In the genomic region with DNA sequence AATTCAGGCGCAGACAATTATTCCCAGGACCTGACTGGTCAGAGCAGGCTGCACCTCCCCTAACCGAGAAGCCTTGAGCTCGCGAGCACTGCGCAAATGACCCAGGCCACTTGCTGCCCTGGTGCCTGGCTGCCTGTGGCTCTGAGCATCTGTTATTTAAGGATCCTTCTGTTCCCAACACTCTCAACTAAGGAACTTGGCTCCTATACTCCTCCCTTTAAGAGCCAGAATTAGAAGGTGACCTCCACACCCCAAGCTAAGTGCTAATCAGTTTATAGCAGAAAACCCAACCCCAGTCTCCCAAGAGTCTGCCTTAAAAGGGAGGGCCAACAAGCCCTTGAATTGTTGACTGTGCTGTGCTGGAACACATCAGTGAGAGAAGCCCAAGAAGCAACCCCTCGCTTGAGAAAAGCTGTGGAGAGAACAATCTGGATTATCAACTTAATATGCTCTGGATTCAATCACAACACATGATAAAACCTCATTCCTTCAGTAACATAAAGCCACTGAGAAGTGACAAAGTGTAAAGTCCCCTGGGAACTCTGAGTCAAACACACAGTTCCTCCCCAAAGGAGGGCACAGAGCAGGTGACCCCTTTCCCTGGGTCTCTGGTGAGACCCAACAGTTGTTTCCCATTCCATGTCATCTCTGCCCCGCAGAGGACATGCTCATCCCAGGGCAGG, we compare ENCODE assay signal across 13 cellular contexts. TPM values are rescaled to one million over a fixed set of nuclear protein-coding genes. Genes with fewer than 3 reads are reported as not detected.
A peak's percentile ranks its signal among the peaks of the same experiment; 100 is the strongest.
DNase-seq lines count a peak whose midpoint lies in the region; ATAC-seq, FAIRE-seq and TF ChIP-seq lines count a peak whose summit lies in the region.
"Had no signal": no experiment of that assay in that cellular context is flagged by ENCODE, and none has a peak within 500 bp of the region (broad histone marks: within the 10 kb centered on the region; RNA-seq: fewer than 3 reads in every experiment).

No MANE protein-coding gene starts in this region.

- H3K27me3 ChIP-seq in liver (ENCODE audit: control insufficient read depth in 4 of 4, insufficient read depth in 4 of 4, low read length in 3 of 4) (no peaks in the 10 kb centered on the region), HepG2 (ENCODE audit: control insufficient read depth in 1 of 2, insufficient read depth in 2 of 2, low read length in 2 of 2) (no peaks in the 10 kb centered on the region), esophagus (ENCODE audit: control insufficient read depth in 1 of 2, insufficient read depth in 2 of 2, low read length in 2 of 2) (no peaks in the 10 kb centered on the region), trophoblast cell (ENCODE audit: insufficient read depth, low read length) (no peaks in the 10 kb centered on the region)
- H3K27me3 ChIP-seq: BE2C had no signal

- TF ChIP-seq RAD21 in liver (IDR thresholded peaks at IDR 0.05) (no peak), HepG2 (CRISPR knock-in tag; IDR thresholded peaks at IDR 0.05) (no peak)

- WGBS in liver, result 89% methylated on average over 7 of the region's 7 CpGs
- WGBS in HepG2 (ENCODE audit: low lambda C conversion rate), result 98% methylated on average over 6 of the region's 7 CpGs
- WGBS in esophagus, 2 donors, result 74 to 82% methylated on average over 7 of the region's 7 CpGs
- no CpG with 5 or more reads among the region's 7 CpGs for WGBS in trophoblast cell (ENCODE audit: extremely low coverage, insufficient coverage, insufficient read length)

- DNase-seq in HepG2 (ENCODE audit: low spot score) (no peak), trophoblast cell (no peak), GM19238 (ENCODE audit: insufficient read length, low spot score) (no peak), SW 1271 (lab: John Stamatoyannopoulos, UW) (no peak), NCI-H524 treated with DMSO at 0.1 percent for 48 hours (lab: John Stamatoyannopoulos, UW) (no peak)
- DNase-seq: BE2C; central memory CD4-positive, alpha-beta T cell; foreskin melanocyte; NCI-H82 had no signal

- H3K36me3 ChIP-seq in liver (ENCODE audit: control insufficient read depth in 4 of 4, insufficient read depth in 3 of 4, low read depth in 1 of 4, low read length in 3 of 4), result peaks cover 16 to 48% (median 31%) of the 10 kb centered on the region in 4 donors
- peaks cover 39 to 78% of the 10 kb centered on the region in 2 experiments for H3K36me3 ChIP-seq in HepG2 (replicated peaks in 1 of 2; ENCODE audit: control insufficient read depth in 1 of 2, insufficient read depth in 2 of 2, low read length in 2 of 2)
- peaks cover 18 to 47% of the 10 kb centered on the region in 2 donors for H3K36me3 ChIP-seq in esophagus (ENCODE audit: control insufficient read depth in 2 of 2, insufficient read depth in 2 of 2, low read length in 1 of 2)
- H3K36me3 ChIP-seq in trophoblast cell (ENCODE audit: control insufficient read depth in 1 of 2, insufficient read depth in 2 of 2, low read length in 2 of 2), result peaks cover 54 to 56% of the 10 kb centered on the region in 2 experiments

- H2AFZ ChIP-seq in HepG2 (ENCODE audit: low read length) (no peak overlapping the region), trophoblast cell (ENCODE audit: insufficient read depth, low read length, poor library complexity) (peak overlapping the region; percentile 35)

- TF ChIP-seq EP300 in HepG2 (IDR thresholded peaks at IDR 0.05; ENCODE audit: low read depth in 2 of 2, low read length in 2 of 2), result no peak
- no peak for TF ChIP-seq EP300 in HepG2 (CRISPR knock-in tag; IDR thresholded peaks at IDR 0.05; ENCODE audit: borderline replicate concordance)

- no peak overlapping the region for H3K4me3 ChIP-seq in liver (ENCODE audit: low read depth in 1 of 3, low read length in 3 of 3)
- H3K4me3 ChIP-seq in HepG2 (replicated peaks in 1 of 3; ENCODE audit: insufficient read depth in 1 of 3, low read depth in 2 of 3, low read length in 3 of 3), result no peak overlapping the region
- no peak overlapping the region for H3K4me3 ChIP-seq in esophagus (ENCODE audit: low read depth in 1 of 2, low read length in 2 of 2)
- H3K4me3 ChIP-seq in trophoblast cell (ENCODE audit: low read depth, low read length), result no peak overlapping the region
- H3K4me3 ChIP-seq: HAP-1 had no signal

- H3K9me3 ChIP-seq in liver (ENCODE audit: control insufficient read depth in 4 of 4, low read length in 3 of 4) (no peaks in the 10 kb centered on the region), HepG2 (ENCODE audit: low read length) (no peaks in the 10 kb centered on the region), esophagus (ENCODE audit: control insufficient read depth in 2 of 2, insufficient read depth in 1 of 2, low read depth in 1 of 2, low read length in 1 of 2) (no peaks in the 10 kb centered on the region), trophoblast cell (ENCODE audit: insufficient read depth, low read depth, low read length) (no peaks in the 10 kb centered on the region)
- H3K9me3 ChIP-seq: BE2C, HAP-1 had no signal

- ATAC-seq in HepG2 (no peak), HG02759 (IDR thresholded peaks at IDR 0.05; ENCODE audit: unreplicated experiment) (no peak)

- no peak overlapping the region for H3K4me2 ChIP-seq in HepG2 (ENCODE audit: low read depth, low read length)
- no peak overlapping the region for H3K4me2 ChIP-seq in trophoblast cell (ENCODE audit: low read length)

- TF ChIP-seq POLR2A in HepG2 (IDR thresholded peaks at IDR 0.05; ENCODE audit: insufficient read depth in 1 of 2, low read depth in 2 of 2, low read length in 2 of 2), result no peak

- no peak overlapping the region for H2BK120ac ChIP-seq in trophoblast cell (ENCODE audit: insufficient read depth, low read length, poor library complexity)

- H3K23ac ChIP-seq in trophoblast cell (ENCODE audit: low read length), result no peak overlapping the region

- no peak overlapping the region for H4K8ac ChIP-seq in trophoblast cell (ENCODE audit: low read depth, low read length)

- CTCF ChIA-PET in HepG2 (lab: Yijun Ruan, JAX; ENCODE audit: low intra/inter-chr PET ratio, low total read pairs), result no interaction called here

- no peak overlapping the region for H2AK5ac ChIP-seq in trophoblast cell (ENCODE audit: low read length)

- no peak overlapping the region for H4K91ac ChIP-seq in trophoblast cell (ENCODE audit: low read depth, low read length)

- H3K79me1 ChIP-seq in trophoblast cell (ENCODE audit: low read length), result no peaks in the 10 kb centered on the region

- H3K27ac ChIP-seq in liver (ENCODE audit: low read depth in 1 of 2, low read length in 2 of 2) (no peak overlapping the region), HepG2 (ENCODE audit: extremely low read length, insufficient read depth, low read length) (no peak overlapping the region), esophagus (ENCODE audit: low read depth in 2 of 2, low read length in 1 of 2) (peak overlapping the region; percentile 53 to 65), trophoblast cell (ENCODE audit: low read depth, low read length) (no peak overlapping the region)

- peaks cover 2 to 11% (median 5%) of the 10 kb centered on the region in 4 donors for H3K4me1 ChIP-seq in liver (ENCODE audit: control insufficient read depth in 4 of 4, insufficient read depth in 4 of 4, low read length in 3 of 4)
- peaks cover 7% of the 10 kb centered on the region for H3K4me1 ChIP-seq in HepG2 (ENCODE audit: insufficient read depth, low read length)
- H3K4me1 ChIP-seq in esophagus (ENCODE audit: control insufficient read depth in 2 of 2, insufficient read depth in 2 of 2, low read length in 1 of 2), result peaks cover 0 to 7% of the 10 kb centered on the region in 2 donors
- no peaks in the 10 kb centered on the region for H3K4me1 ChIP-seq in trophoblast cell (ENCODE audit: control insufficient read depth in 1 of 2, insufficient read depth in 2 of 2, low read length in 2 of 2)
- H3K4me1 ChIP-seq: HAP-1 had no signal

- H3K4ac ChIP-seq in trophoblast cell (ENCODE audit: low read depth, low read length), result peak overlapping the region; percentile 77

- peaks cover 18% of the 10 kb centered on the region for H4K20me1 ChIP-seq in HepG2 (ENCODE audit: insufficient read depth, low read length)

- no peak overlapping the region for H2BK5ac ChIP-seq in trophoblast cell (ENCODE audit: low read depth, low read length, poor library complexity)

- BruUV-seq in HepG2 (replicated peaks; lab: Mats Ljungman, UMichigan), result no TSS peak

- in situ Hi-C loops in HepG2 (cut with HindIII; ENCODE audit: extremely low pct_ligation_motif_present, low pct_unique_long_range_greater_than_20kb), result no loop called here

- H3K9ac ChIP-seq in liver (ENCODE audit: low read depth in 1 of 2, low read length in 2 of 2), result no peak overlapping the region
- H3K9ac ChIP-seq in HepG2 (ENCODE audit: insufficient read depth, low read depth, low read length), result no peak overlapping the region
- no peak overlapping the region for H3K9ac ChIP-seq in trophoblast cell (ENCODE audit: low read length)

- intact Hi-C loops in HepG2 (cut with micrococcal nuclease; ENCODE audit: unreplicated experiment), result no loop called here

- POLR2A ChIA-PET in HepG2 (lab: Yijun Ruan, JAX), result interaction anchor here (1.9 kb wide), 1 partner anchor 15 kb away, joined by 5 read pairs; a partner anchor contains a TSS

- FAIRE-seq in HepG2 (lab: Jason Lieb, UNC), result no peak

- no peak overlapping the region for H3K14ac ChIP-seq in trophoblast cell (ENCODE audit: low read length)

- H3K18ac ChIP-seq in trophoblast cell (ENCODE audit: low read length), result no peak overlapping the region

- H2BK12ac ChIP-seq in trophoblast cell (ENCODE audit: low read length), result no peak overlapping the region

- peaks cover 74% of the 10 kb centered on the region for H3K79me2 ChIP-seq in HepG2 (ENCODE audit: insufficient read depth, low read length)
- H3K79me2 ChIP-seq in trophoblast cell (ENCODE audit: control insufficient read depth, insufficient read depth, low read length, poor library complexity), result peaks cover 9% of the 10 kb centered on the region

- no peak overlapping the region for H4K12ac ChIP-seq in trophoblast cell (ENCODE audit: low read depth, low read length)

- no peak for TF ChIP-seq CTCF in liver (IDR thresholded peaks at IDR 0.05; ENCODE audit: low read depth, low read length, missing input control)
- TF ChIP-seq CTCF in HepG2 (CRISPR knock-in tag; IDR thresholded peaks at IDR 0.05), result no peak

RNA-seq across cellular contexts. Expression of a gene that starts 14.6 kb away (rescaled TPM):
- total RNA-seq in liver (10 to 100 TPM; 65.3 to 67.1 TPM), HepG2 (2016; rRNA removed; fragmentation: Illumina TruSeq; extraction: Trizol) (27.3 and 48.2 TPM in 2 replicates)
- polyA plus RNA-seq in liver (10 to 100 TPM; 16.4 to 20.5 TPM), HepG2 (2011; rRNA removed) (49.6 and 63.4 TPM in 2 replicates), esophagus (10 to 100 TPM; 37.9 to 75.5 TPM)
- total RNA-seq in HepG2 (2016; cell fraction: cytosol; rRNA removed; fragmentation: Illumina TruSeq; extraction: Trizol; ENCODE audit: low read depth), result 42.8 and 43.6 TPM in 2 replicates
- 28.1 and 49.6 TPM in 2 replicates for total RNA-seq in HepG2 (2016; cell fraction: insoluble cytoplasmic fraction; rRNA removed; fragmentation: Illumina TruSeq; extraction: Trizol)
- total RNA-seq in HepG2 (2016; cell fraction: membrane; rRNA removed; fragmentation: Illumina TruSeq; extraction: Trizol), result 19.3 and 21.1 TPM in 2 replicates
- 58.1 and 60.2 TPM in 2 replicates for total RNA-seq in HepG2 (2016; cell fraction: nucleus; rRNA removed; fragmentation: Illumina TruSeq; extraction: Trizol)
- 25.4 and 26.0 TPM in 2 replicates for polyA plus RNA-seq in HepG2 (2011; cell fraction: cytosol; rRNA removed)
- polyA plus RNA-seq in HepG2 (2011; cell fraction: nucleus; rRNA removed), result 267 and 311 TPM in 2 replicates
- 54.1 and 55.4 TPM in 2 replicates for polyA plus RNA-seq in HepG2 (2012)
- 3.5 and 4.1 TPM in 2 replicates for polyA plus RNA-seq in HepG2 (2016; cell fraction: cytosol; fragmentation: Illumina TruSeq; extraction: Trizol; ENCODE audit: low read depth)
- 25.4 and 30.1 TPM in 2 replicates for polyA plus RNA-seq in HepG2 (2016; cell fraction: insoluble cytoplasmic fraction; fragmentation: Illumina TruSeq; extraction: Trizol; ENCODE audit: low read depth)
- 5.6 and 6.0 TPM in 2 replicates for polyA plus RNA-seq in HepG2 (2016; cell fraction: membrane; fragmentation: Illumina TruSeq; extraction: Trizol; ENCODE audit: low read depth)
- 142 and 146 TPM in 2 replicates for polyA plus RNA-seq in HepG2 (2016; cell fraction: nucleus; fragmentation: Illumina TruSeq; extraction: Trizol; ENCODE audit: insufficient read depth, low read depth)
- polyA minus RNA-seq in HepG2 (2011; rRNA and poly(A)+ RNA removed; ENCODE audit: low replicate concordance), result 57.8 and 104 TPM in 2 replicates
- polyA minus RNA-seq in HepG2 (2011; cell fraction: cytosol; rRNA and poly(A)+ RNA removed), result 22.7 and 31.4 TPM in 2 replicates
- 67.1 and 87.6 TPM in 2 replicates for polyA minus RNA-seq in HepG2 (2011; cell fraction: nucleus; rRNA and poly(A)+ RNA removed)
- polyA plus RNA-seq in trophoblast cell (2013), result 92.6 and 94.5 TPM in 2 replicates

RNA-seq across cellular contexts. Expression of a gene that starts 24.7 kb away (rescaled TPM):
- total RNA-seq in liver (10 to 100 TPM; 12.0 to 12.4 TPM), HepG2 (2016; rRNA removed; fragmentation: Illumina TruSeq; extraction: Trizol) (21.2 and 22.1 TPM in 2 replicates)
- polyA plus RNA-seq in liver (1 to 10 TPM; 7.5 to 7.7 TPM), HepG2 (2011; rRNA removed) (15.2 and 15.9 TPM in 2 replicates), esophagus (10 to 100 TPM; 13.1 to 15.0 TPM)
- total RNA-seq in HepG2 (2016; cell fraction: cytosol; rRNA removed; fragmentation: Illumina TruSeq; extraction: Trizol; ENCODE audit: low read depth), result 3.7 and 3.8 TPM in 2 replicates
- 20.2 and 21.5 TPM in 2 replicates for total RNA-seq in HepG2 (2016; cell fraction: insoluble cytoplasmic fraction; rRNA removed; fragmentation: Illumina TruSeq; extraction: Trizol)
- 9.1 and 9.4 TPM in 2 replicates for total RNA-seq in HepG2 (2016; cell fraction: membrane; rRNA removed; fragmentation: Illumina TruSeq; extraction: Trizol)
- 17.0 and 19.9 TPM in 2 replicates for total RNA-seq in HepG2 (2016; cell fraction: nucleus; rRNA removed; fragmentation: Illumina TruSeq; extraction: Trizol)
- 9.5 and 11.1 TPM in 2 replicates for polyA plus RNA-seq in HepG2 (2011; cell fraction: cytosol; rRNA removed)
- 35.3 and 39.7 TPM in 2 replicates for polyA plus RNA-seq in HepG2 (2011; cell fraction: nucleus; rRNA removed)
- 11.5 and 13.0 TPM in 2 replicates for polyA plus RNA-seq in HepG2 (2012)
- 1.6 TPM in 2 replicates for polyA plus RNA-seq in HepG2 (2016; cell fraction: cytosol; fragmentation: Illumina TruSeq; extraction: Trizol; ENCODE audit: low read depth)
- 17.4 and 18.4 TPM in 2 replicates for polyA plus RNA-seq in HepG2 (2016; cell fraction: insoluble cytoplasmic fraction; fragmentation: Illumina TruSeq; extraction: Trizol; ENCODE audit: low read depth)
- 3.7 and 4.6 TPM in 2 replicates for polyA plus RNA-seq in HepG2 (2016; cell fraction: membrane; fragmentation: Illumina TruSeq; extraction: Trizol; ENCODE audit: low read depth)
- polyA plus RNA-seq in HepG2 (2016; cell fraction: nucleus; fragmentation: Illumina TruSeq; extraction: Trizol; ENCODE audit: insufficient read depth, low read depth), result 47.6 and 49.0 TPM in 2 replicates
- 13.4 and 15.5 TPM in 2 replicates for polyA minus RNA-seq in HepG2 (2011; rRNA and poly(A)+ RNA removed; ENCODE audit: low replicate concordance)
- 8.0 and 10.5 TPM in 2 replicates for polyA minus RNA-seq in HepG2 (2011; cell fraction: cytosol; rRNA and poly(A)+ RNA removed)
- polyA minus RNA-seq in HepG2 (2011; cell fraction: nucleus; rRNA and poly(A)+ RNA removed), result 10.9 and 13.4 TPM in 2 replicates
- 40.6 and 42.9 TPM in 2 replicates for polyA plus RNA-seq in trophoblast cell (2013)

RNA-seq across cellular contexts. Expression of a gene that starts 45.5 kb away (rescaled TPM):
- total RNA-seq in liver (1 to 10 TPM; 7.5 to 9.6 TPM), HepG2 (2016; rRNA removed; fragmentation: Illumina TruSeq; extraction: Trizol) (4.7 and 5.1 TPM in 2 replicates)
- polyA plus RNA-seq in liver (10 to 100 TPM in 1 of 2 donors, 1 to 10 TPM in 1; 3.8 to 12.7 TPM), HepG2 (2011; rRNA removed) (4.8 and 6.3 TPM in 2 replicates), esophagus (10 to 100 TPM; 17.4 to 17.5 TPM)
- total RNA-seq in HepG2 (2016; cell fraction: cytosol; rRNA removed; fragmentation: Illumina TruSeq; extraction: Trizol; ENCODE audit: low read depth), result 1.7 TPM in 2 replicates
- 4.4 and 4.5 TPM in 2 replicates for total RNA-seq in HepG2 (2016; cell fraction: insoluble cytoplasmic fraction; rRNA removed; fragmentation: Illumina TruSeq; extraction: Trizol)
- total RNA-seq in HepG2 (2016; cell fraction: membrane; rRNA removed; fragmentation: Illumina TruSeq; extraction: Trizol), result 5.9 TPM in 2 replicates
- 4.9 and 5.5 TPM in 2 replicates for total RNA-seq in HepG2 (2016; cell fraction: nucleus; rRNA removed; fragmentation: Illumina TruSeq; extraction: Trizol)
- 3.3 and 4.8 TPM in 2 replicates for polyA plus RNA-seq in HepG2 (2011; cell fraction: cytosol; rRNA removed)
- polyA plus RNA-seq in HepG2 (2011; cell fraction: nucleus; rRNA removed), result 17.3 and 17.8 TPM in 2 replicates
- polyA plus RNA-seq in HepG2 (2012), result 7.0 and 7.1 TPM in 2 replicates
- 3.1 and 3.8 TPM in 2 replicates for polyA plus RNA-seq in HepG2 (2016; cell fraction: cytosol; fragmentation: Illumina TruSeq; extraction: Trizol; ENCODE audit: low read depth)
- polyA plus RNA-seq in HepG2 (2016; cell fraction: insoluble cytoplasmic fraction; fragmentation: Illumina TruSeq; extraction: Trizol; ENCODE audit: low read depth), result 11.7 and 16.9 TPM in 2 replicates
- polyA plus RNA-seq in HepG2 (2016; cell fraction: membrane; fragmentation: Illumina TruSeq; extraction: Trizol; ENCODE audit: low read depth), result 9.4 and 11.9 TPM in 2 replicates
- 23.3 and 23.4 TPM in 2 replicates for polyA plus RNA-seq in HepG2 (2016; cell fraction: nucleus; fragmentation: Illumina TruSeq; extraction: Trizol; ENCODE audit: insufficient read depth, low read depth)
- 5.2 and 6.7 TPM in 2 replicates for polyA minus RNA-seq in HepG2 (2011; rRNA and poly(A)+ RNA removed; ENCODE audit: low replicate concordance)
- 4.1 and 4.7 TPM in 2 replicates for polyA minus RNA-seq in HepG2 (2011; cell fraction: cytosol; rRNA and poly(A)+ RNA removed)
- polyA minus RNA-seq in HepG2 (2011; cell fraction: nucleus; rRNA and poly(A)+ RNA removed), result 7.0 and 7.5 TPM in 2 replicates
- 31.0 and 32.1 TPM in 2 replicates for polyA plus RNA-seq in trophoblast cell (2013)

Comparison
In these comparisons a context has a peak if more than half of its experiments do, and no peak if none do; other contexts are left out.
1. H3K27ac ChIP-seq: peak in esophagus (2 of 2); none in liver (0 of 2), HepG2 (single experiment) and trophoblast cell (single experiment).